In the genomic region with DNA sequence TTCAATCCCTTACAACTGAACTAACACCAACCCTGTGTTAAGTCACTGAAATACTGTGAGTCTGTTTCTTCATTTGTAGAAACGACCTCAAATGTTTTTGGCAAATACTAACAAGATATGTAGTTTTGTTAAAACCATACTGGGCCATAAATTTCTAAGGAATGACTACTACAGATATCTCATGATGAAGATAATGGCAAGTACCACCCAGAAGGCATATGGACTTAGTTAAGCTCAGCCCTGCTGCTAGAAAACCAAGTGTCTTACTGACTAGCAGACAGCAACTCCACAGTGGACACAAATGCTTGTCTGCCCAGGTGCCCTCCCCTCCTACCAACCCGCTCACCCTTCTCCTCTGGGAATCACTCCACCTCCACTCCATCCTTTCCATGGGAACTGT, we compare ENCODE assay signal across 1 cellular context.
TF ChIP-seq lines count a peak whose summit lies in the region.

No MANE protein-coding gene starts in this region.

TF ChIP-seq in HepG2, 621 proteins besides CTCF, POLR2A, EP300 and RAD21 (continued from another document):
- TF ChIP-seq, protein P1, sequence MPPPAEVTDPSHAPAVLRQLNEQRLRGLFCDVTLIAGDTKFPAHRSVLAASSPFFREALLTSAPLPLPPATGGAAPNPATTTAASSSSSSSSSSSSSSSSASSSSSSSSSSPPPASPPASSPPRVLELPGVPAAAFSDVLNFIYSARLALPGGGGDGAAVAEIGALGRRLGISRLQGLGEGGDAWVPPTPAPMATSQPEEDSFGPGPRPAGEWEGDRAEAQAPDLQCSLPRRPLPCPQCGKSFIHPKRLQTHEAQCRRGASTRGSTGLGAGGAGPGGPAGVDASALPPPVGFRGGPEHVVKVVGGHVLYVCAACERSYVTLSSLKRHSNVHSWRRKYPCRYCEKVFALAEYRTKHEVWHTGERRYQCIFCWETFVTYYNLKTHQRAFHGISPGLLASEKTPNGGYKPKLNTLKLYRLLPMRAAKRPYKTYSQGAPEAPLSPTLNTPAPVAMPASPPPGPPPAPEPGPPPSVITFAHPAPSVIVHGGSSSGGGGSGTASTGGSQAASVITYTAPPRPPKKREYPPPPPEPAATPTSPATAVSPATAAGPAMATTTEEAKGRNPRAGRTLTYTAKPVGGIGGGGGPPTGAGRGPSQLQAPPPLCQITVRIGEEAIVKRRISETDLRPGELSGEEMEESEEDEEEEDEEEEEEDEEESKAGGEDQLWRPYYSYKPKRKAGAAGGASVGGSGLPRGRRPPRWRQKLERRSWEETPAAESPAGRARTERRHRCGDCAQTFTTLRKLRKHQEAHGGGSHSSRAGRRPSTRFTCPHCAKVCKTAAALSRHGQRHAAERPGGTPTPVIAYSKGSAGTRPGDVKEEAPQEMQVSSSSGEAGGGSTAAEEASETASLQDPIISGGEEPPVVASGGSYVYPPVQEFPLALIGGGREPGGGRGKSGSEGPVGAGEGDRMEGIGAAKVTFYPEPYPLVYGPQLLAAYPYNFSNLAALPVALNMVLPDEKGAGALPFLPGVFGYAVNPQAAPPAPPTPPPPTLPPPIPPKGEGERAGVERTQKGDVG (CRISPR knock-in tag; IDR thresholded peaks at IDR 0.05; ENCODE audit: borderline replicate concordance), result no peak
- no peak for TF ChIP-seq U2AF2 (IDR thresholded peaks at IDR 0.05; ENCODE audit: low read depth, low read length)
- TF ChIP-seq MED8 (CRISPR knock-in tag; IDR thresholded peaks at IDR 0.05; ENCODE audit: insufficient replicate concordance), result no peak
- TF ChIP-seq, protein P2, sequence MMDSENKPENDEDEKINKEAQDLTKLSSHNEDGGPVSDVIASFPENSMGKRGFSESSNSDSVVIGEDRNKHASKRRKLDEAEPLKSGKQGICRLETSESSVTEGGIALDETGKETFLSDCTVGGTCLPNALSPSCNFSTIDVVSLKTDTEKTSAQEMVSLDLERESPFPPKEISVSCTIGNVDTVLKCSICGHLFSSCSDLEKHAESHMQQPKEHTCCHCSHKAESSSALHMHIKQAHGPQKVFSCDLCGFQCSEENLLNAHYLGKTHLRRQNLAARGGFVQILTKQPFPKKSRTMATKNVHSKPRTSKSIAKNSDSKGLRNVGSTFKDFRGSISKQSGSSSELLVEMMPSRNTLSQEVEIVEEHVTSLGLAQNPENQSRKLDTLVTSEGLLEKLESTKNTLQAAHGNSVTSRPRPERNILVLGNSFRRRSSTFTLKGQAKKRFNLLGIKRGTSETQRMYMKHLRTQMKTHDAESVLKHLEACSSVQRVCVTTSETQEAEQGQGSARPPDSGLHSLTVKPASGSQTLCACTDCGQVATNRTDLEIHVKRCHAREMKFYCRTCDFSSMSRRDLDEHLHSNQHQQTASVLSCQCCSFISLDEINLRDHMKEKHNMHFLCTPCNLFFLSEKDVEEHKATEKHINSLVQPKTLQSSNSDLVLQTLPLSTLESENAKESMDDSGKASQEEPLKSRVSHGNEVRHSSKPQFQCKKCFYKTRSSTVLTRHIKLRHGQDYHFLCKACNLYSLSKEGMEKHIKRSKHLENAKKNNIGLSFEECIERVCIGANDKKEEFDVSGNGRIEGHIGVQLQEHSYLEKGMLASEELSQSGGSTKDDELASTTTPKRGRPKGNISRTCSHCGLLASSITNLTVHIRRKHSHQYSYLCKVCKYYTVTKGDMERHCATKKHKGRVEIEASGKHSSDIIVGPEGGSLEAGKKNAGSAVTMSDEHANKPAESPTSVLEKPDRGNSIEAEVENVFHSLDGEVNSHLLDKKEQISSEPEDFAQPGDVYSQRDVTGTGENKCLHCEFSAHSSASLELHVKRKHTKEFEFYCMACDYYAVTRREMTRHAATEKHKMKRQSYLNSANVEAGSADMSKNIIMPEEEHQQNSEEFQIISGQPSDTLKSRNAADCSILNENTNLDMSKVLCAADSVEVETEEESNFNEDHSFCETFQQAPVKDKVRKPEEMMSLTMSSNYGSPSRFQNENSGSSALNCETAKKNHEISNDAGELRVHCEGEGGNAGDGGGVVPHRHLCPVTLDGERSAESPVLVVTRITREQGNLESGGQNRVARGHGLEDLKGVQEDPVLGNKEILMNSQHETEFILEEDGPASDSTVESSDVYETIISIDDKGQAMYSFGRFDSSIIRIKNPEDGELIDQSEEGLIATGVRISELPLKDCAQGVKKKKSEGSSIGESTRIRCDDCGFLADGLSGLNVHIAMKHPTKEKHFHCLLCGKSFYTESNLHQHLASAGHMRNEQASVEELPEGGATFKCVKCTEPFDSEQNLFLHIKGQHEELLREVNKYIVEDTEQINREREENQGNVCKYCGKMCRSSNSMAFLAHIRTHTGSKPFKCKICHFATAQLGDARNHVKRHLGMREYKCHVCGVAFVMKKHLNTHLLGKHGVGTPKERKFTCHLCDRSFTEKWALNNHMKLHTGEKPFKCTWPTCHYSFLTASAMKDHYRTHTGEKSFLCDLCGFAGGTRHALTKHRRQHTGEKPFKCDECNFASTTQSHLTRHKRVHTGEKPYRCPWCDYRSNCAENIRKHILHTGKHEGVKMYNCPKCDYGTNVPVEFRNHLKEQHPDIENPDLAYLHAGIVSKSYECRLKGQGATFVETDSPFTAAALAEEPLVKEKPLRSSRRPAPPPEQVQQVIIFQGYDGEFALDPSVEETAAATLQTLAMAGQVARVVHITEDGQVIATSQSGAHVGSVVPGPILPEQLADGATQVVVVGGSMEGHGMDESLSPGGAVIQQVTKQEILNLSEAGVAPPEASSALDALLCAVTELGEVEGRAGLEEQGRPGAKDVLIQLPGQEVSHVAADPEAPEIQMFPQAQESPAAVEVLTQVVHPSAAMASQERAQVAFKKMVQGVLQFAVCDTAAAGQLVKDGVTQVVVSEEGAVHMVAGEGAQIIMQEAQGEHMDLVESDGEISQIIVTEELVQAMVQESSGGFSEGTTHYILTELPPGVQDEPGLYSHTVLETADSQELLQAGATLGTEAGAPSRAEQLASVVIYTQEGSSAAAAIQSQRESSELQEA (CRISPR knock-in tag; IDR thresholded peaks at IDR 0.05; ENCODE audit: not compliant biosample characterization), result no peak
- TF ChIP-seq TEAD2 (CRISPR knock-in tag; IDR thresholded peaks at IDR 0.05), result no peak
- no peak for TF ChIP-seq NCOA2 (CRISPR knock-in tag; IDR thresholded peaks at IDR 0.05)
- TF ChIP-seq ZNF775 (CRISPR knock-in tag; IDR thresholded peaks at IDR 0.05; ENCODE audit: borderline replicate concordance), result no peak
- TF ChIP-seq, protein P3, sequence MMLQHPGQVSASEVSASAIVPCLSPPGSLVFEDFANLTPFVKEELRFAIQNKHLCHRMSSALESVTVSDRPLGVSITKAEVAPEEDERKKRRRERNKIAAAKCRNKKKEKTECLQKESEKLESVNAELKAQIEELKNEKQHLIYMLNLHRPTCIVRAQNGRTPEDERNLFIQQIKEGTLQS (CRISPR knock-in tag; IDR thresholded peaks at IDR 0.05), result no peak
- no peak for TF ChIP-seq CBX2 (IDR thresholded peaks at IDR 0.05; ENCODE audit: low read depth, low read length)
- TF ChIP-seq CBX2 (CRISPR knock-in tag; IDR thresholded peaks at IDR 0.05; ENCODE audit: low read depth), result no peak
- TF ChIP-seq, protein P4, sequence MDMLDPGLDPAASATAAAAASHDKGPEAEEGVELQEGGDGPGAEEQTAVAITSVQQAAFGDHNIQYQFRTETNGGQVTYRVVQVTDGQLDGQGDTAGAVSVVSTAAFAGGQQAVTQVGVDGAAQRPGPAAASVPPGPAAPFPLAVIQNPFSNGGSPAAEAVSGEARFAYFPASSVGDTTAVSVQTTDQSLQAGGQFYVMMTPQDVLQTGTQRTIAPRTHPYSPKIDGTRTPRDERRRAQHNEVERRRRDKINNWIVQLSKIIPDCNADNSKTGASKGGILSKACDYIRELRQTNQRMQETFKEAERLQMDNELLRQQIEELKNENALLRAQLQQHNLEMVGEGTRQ (IDR thresholded peaks at IDR 0.05; ENCODE audit: low read depth, low read length), result no peak
- TF ChIP-seq, protein P4 (CRISPR knock-in tag; IDR thresholded peaks at IDR 0.05; ENCODE audit: borderline replicate concordance), result no peak
- no peak for TF ChIP-seq RBM22 (optimal IDR thresholded peaks at IDR 0.05; ENCODE audit: low read length)
- TF ChIP-seq CBX5 (CRISPR knock-in tag; IDR thresholded peaks at IDR 0.05; ENCODE audit: borderline replicate concordance), result no peak
- no peak for TF ChIP-seq ZNF431 (CRISPR knock-in tag; IDR thresholded peaks at IDR 0.05; ENCODE audit: borderline replicate concordance, low read depth)
